In genomic region chr10:8044908-8045727, GRCh38 we compare ENCODE assay signal across 8 cellular contexts. TPM values are rescaled to one million over a fixed set of nuclear protein-coding genes. Genes with fewer than 3 reads are reported as not detected.
DNase-seq lines count a peak whose midpoint lies in the region; ATAC-seq and TF ChIP-seq lines count a peak whose summit lies in the region.

No MANE protein-coding gene starts in this region.

- H3K27me3 Mint-ChIP-seq in activated T-cell treated with anti-CD3 and anti-CD28 coated beads, Interleukin-2, amount 50 U/mL, for 24 hours: peaks cover 90% of the 10 kb centered on the region
- H3K27me3 Mint-ChIP-seq in immature natural killer cell (ENCODE audit: low read depth in 3 of 3) (peaks cover 69 to 91% (median 86%) of the 10 kb centered on the region in 3 donors), type B pancreatic cell (peaks cover 92% of the 10 kb centered on the region)

- H3K4me1 Mint-ChIP-seq in activated T-cell treated with anti-CD3 and anti-CD28 coated beads, Interleukin-2, amount 50 U/mL, for 24 hours (ENCODE audit: low read depth): peaks cover 74% of the 10 kb centered on the region
- H3K4me1 Mint-ChIP-seq in immature natural killer cell (peaks cover 53 to 64% of the 10 kb centered on the region in 2 donors), type B pancreatic cell (ENCODE audit: unreplicated experiment) (peaks cover 33% of the 10 kb centered on the region)

- no peak for TF ChIP-seq CTCF in type B pancreatic cell (conservative IDR thresholded peaks at IDR 0.05)

- peak overlapping the region; percentile 71 for H3K4me3 Mint-ChIP-seq in activated T-cell treated with anti-CD3 and anti-CD28 coated beads, Interleukin-2, amount 50 U/mL, for 24 hours
- H3K4me3 Mint-ChIP-seq in immature natural killer cell: peak overlapping the region; percentile 42 to 81 (median 77)
- H3K4me3 Mint-ChIP-seq in type B pancreatic cell: peak overlapping the region; percentile 86

- H3K9me3 Mint-ChIP-seq in activated T-cell treated with anti-CD3 and anti-CD28 coated beads, Interleukin-2, amount 50 U/mL, for 24 hours: no peaks in the 10 kb centered on the region
- H3K9me3 Mint-ChIP-seq in immature natural killer cell (peaks cover 0 to 2% (median 0%) of the 10 kb centered on the region in 6 donors), type B pancreatic cell (no peaks in the 10 kb centered on the region)

- ATAC-seq in HG03521 (IDR thresholded peaks at IDR 0.05; ENCODE audit: unreplicated experiment): no peak

- H3K27ac Mint-ChIP-seq in activated T-cell treated with anti-CD3 and anti-CD28 coated beads, Interleukin-2, amount 50 U/mL, for 24 hours: peak overlapping the region; percentile 13
- peak overlapping the region in 2 of 6 donors; percentile 10 to 55 for H3K27ac Mint-ChIP-seq in immature natural killer cell
- peak overlapping the region; percentile 74 for H3K27ac Mint-ChIP-seq in type B pancreatic cell

- H3K36me3 Mint-ChIP-seq in activated T-cell treated with anti-CD3 and anti-CD28 coated beads, Interleukin-2, amount 50 U/mL, for 24 hours (ENCODE audit: low read depth): no peaks in the 10 kb centered on the region
- H3K36me3 Mint-ChIP-seq in immature natural killer cell (no peaks in the 10 kb centered on the region), type B pancreatic cell (peaks cover 4% of the 10 kb centered on the region)

- DNase-seq in activated T-cell treated with anti-CD3 and anti-CD28 coated beads, Interleukin-2, amount 50 U/mL, for 1 hour: peak; percentile 39
- no peak for DNase-seq in activated T-cell treated with anti-CD3 and anti-CD28 coated beads for 4 hours
- peak; percentile 47 for DNase-seq in activated T-cell treated with anti-CD3 and anti-CD28 coated beads, Interleukin-2, amount 50 U/mL, for 24 hours
- DNase-seq in immature natural killer cell: no peak
- no peak for DNase-seq in type B pancreatic cell (ENCODE audit: extremely low spot score, unreplicated experiment)
- DNase-seq in NCI-H1436 (lab: John Stamatoyannopoulos, UW): no peak
- no peak for DNase-seq in NCI-H2171 (lab: John Stamatoyannopoulos, UW)

RNA-seq across cellular contexts. Expression of gene GATA3, which starts 9.4 kb away (rescaled TPM):
- polyA plus RNA-seq in immature natural killer cell: 10 to 100 TPM; 27.2 to 52.1 (median 36.8) TPM
- total RNA-seq in type B pancreatic cell (ENCODE audit: low replicate concordance): 18.5 and 71.4 TPM in 2 replicates

Comparison
In these comparisons a context has a peak if more than half of its experiments do, and no peak if none do; other contexts are left out.
1. DNase-seq: peak in activated T-cell treated with anti-CD3 and anti-CD28 coated beads, Interleukin-2, amount 50 U/mL, for 1 hour (single experiment) and activated T-cell treated with anti-CD3 and anti-CD28 coated beads, Interleukin-2, amount 50 U/mL, for 24 hours (single experiment); none in activated T-cell treated with anti-CD3 and anti-CD28 coated beads for 4 hours (single experiment), immature natural killer cell (0 of 3), type B pancreatic cell (single experiment), NCI-H1436 (single experiment) and NCI-H2171 (single experiment).
2. Peak in every context shown above with its lines, with median percentiles within 50 percentile points of each other: H3K4me3 Mint-ChIP-seq.